Comparison of ENCODE assay signal across 17 cellular contexts in genomic region chr22:37218399-37218770, GRCh38. TPM values are rescaled to one million over a fixed set of nuclear protein-coding genes. Genes with fewer than 3 reads are reported as not detected.
A peak's percentile ranks its signal among the peaks of the same experiment; 100 is the strongest.
DNase-seq lines count a peak whose midpoint lies in the region; ATAC-seq and TF ChIP-seq lines count a peak whose summit lies in the region.
"Had no signal": no experiment of that assay in that cellular context is flagged by ENCODE, and none has a peak within 500 bp of the region (broad histone marks: within the 10 kb centered on the region; RNA-seq: fewer than 3 reads in every experiment).

No MANE protein-coding gene starts in this region.

- peak overlapping the region; percentile 96 for H3K27ac Mint-ChIP-seq in activated T-helper 1 cell treated with anti-CD3 and anti-CD28 coated beads, Interleukin-12 subunit alpha, Interleukin-12 subunit beta, Interleukin-2, Interleukin-4 antibody, amounts not matched to agents 30 ng/mL and 10 ng/mL and 1 ng/mL, durations not matched to agents 14 hours and 24 hours and 36 hours

- peaks cover 2% of the 10 kb centered on the region for H3K36me3 ChIP-seq in thymus (ENCODE audit: control insufficient read depth, insufficient read depth)
- H3K36me3 ChIP-seq: SJSA1 had no signal

- H3K27me3 Mint-ChIP-seq in activated T-helper 1 cell treated with anti-CD3 and anti-CD28 coated beads, Interleukin-12 subunit alpha, Interleukin-12 subunit beta, Interleukin-2, Interleukin-4 antibody, amounts not matched to agents 30 ng/mL and 10 ng/mL and 1 ng/mL, durations not matched to agents 14 hours and 24 hours and 36 hours (ENCODE audit: insufficient read depth) = no peaks in the 10 kb centered on the region

- peaks cover 64% of the 10 kb centered on the region for H3K4me1 ChIP-seq in thymus (ENCODE audit: control insufficient read depth, insufficient read depth, low read length)
- H3K4me1 ChIP-seq: SJSA1 had no signal

- TF ChIP-seq CTCF in GM10266 (IDR thresholded peaks at IDR 0.05; ENCODE audit: control insufficient read depth, insufficient read depth, low read depth, missing control alignments) = no peak

- 58% methylated on average over 6 of the region's 6 CpGs for WGBS in thymus

- H3K27ac ChIP-seq in thymus (ENCODE audit: low read depth) = peak overlapping the region; percentile 97
- H3K27ac ChIP-seq: SJSA1 had no signal

- peaks cover 63% of the 10 kb centered on the region for H3K4me1 Mint-ChIP-seq in activated T-helper 1 cell treated with anti-CD3 and anti-CD28 coated beads, Interleukin-12 subunit alpha, Interleukin-12 subunit beta, Interleukin-2, Interleukin-4 antibody, amounts not matched to agents 30 ng/mL and 10 ng/mL and 1 ng/mL, durations not matched to agents 14 hours and 24 hours and 36 hours (ENCODE audit: low read depth)

- intact Hi-C loops in activated T-helper 1 cell treated with anti-CD3 and anti-CD28 coated beads, Interleukin-12 subunit alpha, Interleukin-12 subunit beta, Interleukin-2, Interleukin-4 antibody, amounts not matched to agents 30 ng/mL and 10 ng/mL and 1 ng/mL, durations not matched to agents 14 hours and 24 hours and 36 hours (cut with micrococcal nuclease) = loop anchor here (2.0 kb wide), 2 partner anchors 56 to 68 kb away; no protein-coding TSS in a partner anchor

- H3K36me3 Mint-ChIP-seq in activated T-helper 1 cell treated with anti-CD3 and anti-CD28 coated beads, Interleukin-12 subunit alpha, Interleukin-12 subunit beta, Interleukin-2, Interleukin-4 antibody, amounts not matched to agents 30 ng/mL and 10 ng/mL and 1 ng/mL, durations not matched to agents 14 hours and 24 hours and 36 hours (ENCODE audit: low read depth) = peaks cover 47% of the 10 kb centered on the region

- peak; percentile 21 for ATAC-seq in HG03342 (IDR thresholded peaks at IDR 0.05; ENCODE audit: unreplicated experiment)

- peak overlapping the region; percentile 79 for H3K4me3 Mint-ChIP-seq in activated T-helper 1 cell treated with anti-CD3 and anti-CD28 coated beads, Interleukin-12 subunit alpha, Interleukin-12 subunit beta, Interleukin-2, Interleukin-4 antibody, amounts not matched to agents 30 ng/mL and 10 ng/mL and 1 ng/mL, durations not matched to agents 14 hours and 24 hours and 36 hours

- H3K9me3 ChIP-seq in thymus (ENCODE audit: control insufficient read depth) = no peaks in the 10 kb centered on the region
- H3K9me3 ChIP-seq: SJSA1 had no signal

- H3K9me3 Mint-ChIP-seq in activated T-helper 1 cell treated with anti-CD3 and anti-CD28 coated beads, Interleukin-12 subunit alpha, Interleukin-12 subunit beta, Interleukin-2, Interleukin-4 antibody, amounts not matched to agents 30 ng/mL and 10 ng/mL and 1 ng/mL, durations not matched to agents 14 hours and 24 hours and 36 hours = peaks cover 13% of the 10 kb centered on the region

- H3K27me3 ChIP-seq in thymus (ENCODE audit: control insufficient read depth, insufficient read depth) = no peaks in the 10 kb centered on the region

- H3K4me3 ChIP-seq in thymus (ENCODE audit: low read length) = peak overlapping the region; percentile 26
- H3K4me3 ChIP-seq: SJSA1 had no signal

- peak; percentile 45 for DNase-seq in stimulated activated CD4-positive, alpha-beta T cell treated with anti-CD3 and anti-CD28 coated beads, Interleukin-15, amount 100 ng/mL, for 24 hours
- no peak for DNase-seq in stimulated activated CD4-positive, alpha-beta T cell treated with anti-CD3 and anti-CD28 coated beads, Interleukin-12 subunit alpha, Interleukin-12 subunit beta, amount 100 ng/mL, for 4 hours
- DNase-seq in activated T-helper 1 cell treated with anti-CD3 and anti-CD28 coated beads, Interleukin-12 subunit alpha, Interleukin-12 subunit beta, Interleukin-2, Interleukin-4 antibody, amounts not matched to agents 30 ng/mL and 10 ng/mL and 1 ng/mL, durations not matched to agents 14 hours and 24 hours and 36 hours (ENCODE audit: low spot score) = no peak
- DNase-seq in medulla oblongata (ENCODE audit: extremely low spot score) (no peak), HUDEP-2 (lab: John Stamatoyannopoulos, UW; ENCODE audit: unreplicated experiment in 76 of 76) (no peak), GM10266 (ENCODE audit: extremely low spot score) (no peak)
- DNase-seq: activated CD4-positive, CD25-positive, alpha-beta regulatory T cell treated with anti-CD3 and anti-CD28 coated beads, Interleukin-2, amount 50 U/mL, for 72 hours; aorta; EL; NCI-H1417 treated with DMSO at 0.1 percent for 48 hours; NCI-H69 had no signal

RNA-seq across cellular contexts. Expression of gene SSTR3, which starts 6.1 kb away (rescaled TPM):
- total RNA-seq in activated T-helper 1 cell treated with anti-CD3 and anti-CD28 coated beads, Interleukin-12 subunit alpha, Interleukin-12 subunit beta, Interleukin-2, Interleukin-4 antibody, amounts not matched to agents 30 ng/mL and 10 ng/mL and 1 ng/mL, durations not matched to agents 14 hours and 24 hours and 36 hours = 2.3 TPM in 2 replicates
- 3.9 TPM for polyA plus RNA-seq in thymus
- total RNA-seq: aorta, dermis microvascular lymphatic vessel endothelial cell, mesenteric fat pad, posterior vena cava, SJSA1 had no signal
- polyA plus RNA-seq: aorta had no signal

RNA-seq across cellular contexts. Expression of gene RAC2, which starts 25.7 kb away (rescaled TPM):
- 592 and 614 TPM in 2 replicates for total RNA-seq in activated T-helper 1 cell treated with anti-CD3 and anti-CD28 coated beads, Interleukin-12 subunit alpha, Interleukin-12 subunit beta, Interleukin-2, Interleukin-4 antibody, amounts not matched to agents 30 ng/mL and 10 ng/mL and 1 ng/mL, durations not matched to agents 14 hours and 24 hours and 36 hours
- 206 TPM for polyA plus RNA-seq in thymus

RNA-seq across cellular contexts. Expression of gene C1QTNF6, which starts 30.3 kb away (rescaled TPM):
- 4.8 and 4.9 TPM in 2 replicates for total RNA-seq in activated T-helper 1 cell treated with anti-CD3 and anti-CD28 coated beads, Interleukin-12 subunit alpha, Interleukin-12 subunit beta, Interleukin-2, Interleukin-4 antibody, amounts not matched to agents 30 ng/mL and 10 ng/mL and 1 ng/mL, durations not matched to agents 14 hours and 24 hours and 36 hours
- polyA plus RNA-seq in thymus = 23.2 TPM
